Comparison of ENCODE assay signal across 29 cellular contexts in the genomic region with DNA sequence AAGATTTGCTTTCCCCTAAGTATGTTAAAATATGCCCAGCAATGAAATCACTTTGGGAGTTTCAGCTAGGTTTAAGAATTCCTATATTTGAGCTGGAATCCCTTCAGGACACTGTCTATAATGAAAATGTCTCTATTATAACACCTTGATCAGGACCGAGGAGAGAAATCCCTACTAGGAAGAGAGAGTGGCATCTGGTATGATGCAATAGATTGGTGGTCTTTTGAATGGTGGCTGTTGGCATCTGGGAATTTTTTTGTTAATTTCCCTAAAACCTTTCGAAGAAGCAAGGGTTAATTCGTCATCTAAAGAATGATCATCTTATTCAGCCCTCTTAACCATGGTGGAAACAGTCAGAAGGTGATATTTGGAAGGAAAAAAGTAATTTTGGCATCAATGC. TPM values are rescaled to one million over a fixed set of nuclear protein-coding genes. Genes with fewer than 3 reads are reported as not detected.
"Had no signal": no experiment of that assay in that cellular context is flagged by ENCODE, and none has a peak within 500 bp of the region (broad histone marks: within the 10 kb centered on the region; RNA-seq: fewer than 3 reads in every experiment).

No MANE protein-coding gene starts in this region.

- H3K4me3 Mint-ChIP-seq: mesothelial cell of epicardium; neural crest cell; stimulated activated effector memory CD8-positive, alpha-beta T cell treated with anti-CD3 and anti-CD28 coated beads, Interleukin-12 subunit alpha, Interleukin-12 subunit beta, amount 100 ng/mL, for 72 hours; T-helper 2 cell treated with Interferon-gamma antibody and Interleukin-4, amounts not matched to agents 5 μg/mL and 100 μg/mL, for 36 hours had no signal

- H3K9me3 ChIP-seq: pancreas, prostate gland, tibial nerve had no signal

- H3K27me3 Mint-ChIP-seq: naive B cell had no signal

- FAIRE-seq: endothelial cell of umbilical vein, pancreas had no signal

- H3K27ac ChIP-seq: brain microvascular endothelial cell, heart left ventricle, pancreas, prostate gland, tibial nerve had no signal

- H3K36me3 ChIP-seq: brain microvascular endothelial cell, prostate gland had no signal

- H3K4me1 ChIP-seq: pancreas, prostate gland had no signal

- ATAC-seq: activated naive CD4-positive, alpha-beta T cell treated with anti-CD3 and anti-CD28 coated beads, Interleukin-2, amount 50 U/mL, for 72 hours; esophagus mucosa; heart left ventricle; left colon; pancreas; sciatic nerve; stimulated activated effector memory CD8-positive, alpha-beta T cell treated with anti-CD3 and anti-CD28 coated beads, Interleukin-12 subunit alpha, Interleukin-12 subunit beta, amount 100 ng/mL, for 72 hours had no signal

- DNase-seq: activated CD4-positive, alpha-beta T cell treated with anti-CD3 and anti-CD28 coated beads for 4 hours; activated CD4-positive, alpha-beta T cell treated with anti-CD3 and anti-CD28 coated beads, Interleukin-2, amount 50 U/mL, for 4 hours; activated CD4-positive, CD25-positive, alpha-beta regulatory T cell; activated naive CD4-positive, alpha-beta T cell; brain microvascular endothelial cell; heart left ventricle; hypothalamus; immature natural killer cell; kidney; left colon; naive B cell; nucleus accumbens; pancreas; retina; stimulated activated CD4-positive, alpha-beta T cell treated with anti-CD3 and anti-CD28 coated beads, Interleukin-4, amount 100 ng/mL, for 24 hours; T-helper 1 cell had no signal

- H3K27me3 ChIP-seq: brain microvascular endothelial cell, heart left ventricle, pancreas, tibial nerve had no signal

- H3K4me1 Mint-ChIP-seq: mesothelial cell of epicardium had no signal

- H3K9me3 Mint-ChIP-seq: immature natural killer cell had no signal

- H3K27ac Mint-ChIP-seq: mesothelial cell of epicardium; T-helper 2 cell treated with Interferon-gamma antibody and Interleukin-4, amounts not matched to agents 5 μg/mL and 100 μg/mL, for 36 hours had no signal

- H3K4me3 ChIP-seq: heart left ventricle, pancreas, prostate gland, skin epidermis, tibial nerve had no signal

RNA-seq across cellular contexts. Expression of a gene that starts 43.0 kb away (rescaled TPM):
- total RNA-seq: astrocyte, chondrocyte, endothelial cell of umbilical vein, mesothelial cell of epicardium, neural crest cell had no signal
- polyA plus RNA-seq: endothelial cell of umbilical vein had no signal
